12 cellular contexts compared by ENCODE assay signal in the genomic region with DNA sequence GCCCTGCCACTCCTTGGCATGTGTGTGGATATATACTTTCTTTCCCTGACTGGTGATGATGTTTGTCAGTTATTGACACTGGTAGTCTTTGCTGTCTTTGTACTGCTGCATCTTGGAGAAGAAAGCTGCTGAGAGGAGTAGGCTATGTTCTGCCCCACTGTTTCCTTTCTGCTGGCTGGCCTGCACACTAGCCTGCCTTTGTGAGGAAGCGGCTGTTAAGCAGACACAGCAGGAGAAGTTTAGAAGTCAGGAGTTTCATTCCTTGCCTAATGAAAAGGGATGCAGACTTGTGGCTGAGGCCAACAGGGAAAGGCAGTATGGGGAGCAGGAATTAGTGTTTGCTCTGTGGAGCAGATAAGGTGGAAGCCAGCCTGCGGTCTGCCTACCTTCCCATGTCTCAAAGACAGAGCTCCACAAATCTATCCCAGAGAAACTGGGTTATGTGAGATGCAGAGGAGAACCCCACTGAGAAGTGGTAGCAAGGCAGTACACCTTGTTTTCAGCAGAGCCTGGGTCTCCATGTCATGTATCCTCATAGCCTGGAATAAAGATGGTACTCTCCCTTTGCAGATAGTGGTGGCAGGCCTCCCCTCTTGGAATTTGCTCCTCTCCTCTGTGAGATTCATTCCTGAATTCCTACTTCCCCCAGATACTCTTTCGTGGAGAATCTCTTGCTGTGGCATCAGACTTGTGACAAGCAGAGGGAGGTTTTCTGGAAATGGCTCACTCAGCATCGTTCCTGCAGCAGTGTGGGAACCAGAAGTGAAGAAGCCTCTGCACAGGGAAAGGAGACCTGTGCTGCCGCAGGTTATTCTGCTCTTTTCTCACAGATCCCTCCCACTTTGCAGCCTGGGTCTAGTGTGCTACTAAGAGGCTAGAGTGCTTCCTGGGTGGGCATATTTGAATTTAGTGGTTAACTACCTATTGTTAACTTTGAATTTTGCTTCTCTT.
DNase-seq lines count a peak whose midpoint lies in the region; ATAC-seq, FAIRE-seq and TF ChIP-seq lines count a peak whose summit lies in the region.
"Had no signal": no experiment of that assay in that cellular context is flagged by ENCODE, and none has a peak within 500 bp of the region (broad histone marks: within the 10 kb centered on the region; RNA-seq: fewer than 3 reads in every experiment).

No MANE protein-coding gene starts in this region.

- TF ChIP-seq CTCF in GM12878 (IDR thresholded peaks at IDR 0.05 in 2 of 3, conservative IDR thresholded peaks at IDR 0.05 in 1 of 3; ENCODE audit: control insufficient read depth in 2 of 3, extremely low read depth in 1 of 3, insufficient read depth in 1 of 3, low read depth in 3 of 3, low read length in 3 of 3) (no peak), mesothelial cell of epicardium (IDR thresholded peaks at IDR 0.05; ENCODE audit: unreplicated experiment) (no peak)

- BruUV-seq in GM12878 (replicated peaks; lab: Mats Ljungman, UMichigan), result no TSS peak

- no peaks in the 10 kb centered on the region for H3K27me3 Mint-ChIP-seq in mesothelial cell of epicardium (ENCODE audit: low read depth)
- H3K27me3 Mint-ChIP-seq: activated CD4-positive, alpha-beta memory T cell treated with anti-CD3 and anti-CD28 coated beads for 36 hours had no signal

- in situ Hi-C loops in GM12878 (cut with MboI), result no loop called here

- CTCF ChIA-PET in GM12878 (lab: Yijun Ruan, JAX), result interaction anchor here (1.0 to 1.3 kb wide), 3 partner anchors 10 to 108 kb away, joined by 3 to 5 read pairs (median 5); no protein-coding TSS in a partner anchor

- no peak overlapping the region for H2AFZ ChIP-seq in GM12878 (ENCODE audit: control insufficient read depth, low read depth, low read length)

- ATAC-seq in GM18520 (IDR thresholded peaks at IDR 0.05; ENCODE audit: unreplicated experiment) (peak; percentile 30), HG02885 (IDR thresholded peaks at IDR 0.05; ENCODE audit: poor library complexity, unreplicated experiment) (peak; percentile 52), GM12878 (peak; percentile 72)

- SMC1A ChIA-PET in GM12878 (lab: Charles Lee; ENCODE audit: uncharacterized antibody, unreplicated experiment), result interaction anchor here (0.9 to 4.4 kb wide), 5 partner anchors 10 to 192 kb away, joined by 3 to 19 read pairs (median 5); no protein-coding TSS in a partner anchor

- H3K27me3 ChIP-seq in GM12878 (replicated peaks in 1 of 2; ENCODE audit: control insufficient read depth in 2 of 2, insufficient read depth in 2 of 2, low read length in 1 of 2), result no peaks in the 10 kb centered on the region
- H3K27me3 ChIP-seq: neutrophil had no signal

- intact Hi-C loops in GM12878 (cut with micrococcal nuclease; ENCODE audit: unreplicated experiment), result no loop called here

- RAD21 ChIA-PET in GM12878 (lab: Charles Lee; ENCODE audit: unreplicated experiment), result no interaction called here

- H3K9me3 Mint-ChIP-seq in mesothelial cell of epicardium, result no peaks in the 10 kb centered on the region
- H3K9me3 Mint-ChIP-seq: activated CD4-positive, alpha-beta memory T cell treated with anti-CD3 and anti-CD28 coated beads for 36 hours had no signal

- peaks cover 19% of the 10 kb centered on the region for H3K79me2 ChIP-seq in GM12878 (ENCODE audit: control insufficient read depth, insufficient read depth, low read length)

- no peak for TF ChIP-seq RAD21 in GM12878 (IDR thresholded peaks at IDR 0.05; ENCODE audit: insufficient read depth, low read depth, low read length)

- H3K4me1 Mint-ChIP-seq in mesothelial cell of epicardium, result peaks cover 23% of the 10 kb centered on the region

- H3K36me3 Mint-ChIP-seq in mesothelial cell of epicardium, result no peaks in the 10 kb centered on the region

- H3K4me3 Mint-ChIP-seq in mesothelial cell of epicardium, result no peak overlapping the region
- H3K4me3 Mint-ChIP-seq: activated CD4-positive, alpha-beta memory T cell treated with anti-CD3 and anti-CD28 coated beads for 36 hours had no signal

- WGBS in GM12878 (ENCODE audit: insufficient coverage, insufficient replicate concordance, low lambda C conversion rate, missing lambda C conversion rate), result 40% methylated on average over 5 of the region's 5 CpGs

- peak overlapping the region; percentile 49 for H3K9ac ChIP-seq in GM12878 (ENCODE audit: control insufficient read depth, insufficient read depth, low read length)

- no peaks in the 10 kb centered on the region; the same call in 1 of the 2 replicates for H4K20me1 ChIP-seq in GM12878 (ENCODE audit: control insufficient read depth, insufficient read depth)

- H3K4me1 ChIP-seq in GM12878 (ENCODE audit: control insufficient read depth, insufficient read depth, low read length), result peaks cover 61% of the 10 kb centered on the region

- peaks cover 8 to 10% of the 10 kb centered on the region in 2 experiments for H3K36me3 ChIP-seq in GM12878 (ENCODE audit: control insufficient read depth in 2 of 2, insufficient read depth in 2 of 2, low read length in 1 of 2)
- H3K36me3 ChIP-seq: neutrophil had no signal

- no peaks in the 10 kb centered on the region for H3K9me3 ChIP-seq in GM12878 (replicated peaks; ENCODE audit: control insufficient read depth, insufficient read depth, low read length)
- H3K9me3 ChIP-seq: neutrophil had no signal

- TF ChIP-seq POLR2A in GM12878 (IDR thresholded peaks at IDR 0.05; ENCODE audit: low read depth, low read length), result no peak

- H3K27ac Mint-ChIP-seq in mesothelial cell of epicardium, result peak overlapping the region; percentile 11

- DNase-seq in GM12878 (ENCODE audit: low read depth, low spot score), result peak; percentile 60
- DNase-seq in mesothelial cell of epicardium (ENCODE audit: low spot score in 2 of 2, unreplicated experiment in 2 of 2), result no peak
- no peak for DNase-seq in NCI-H2029 treated with DMSO at 0.1 percent for 48 hours (lab: John Stamatoyannopoulos, UW)
- DNase-seq in NAMALWA (ENCODE audit: low spot score), result no peak
- no peak for DNase-seq in dermis blood vessel endothelial cell
- DNase-seq in SK-N-DZ (ENCODE audit: low spot score), result no peak
- DNase-seq: activated CD4-positive, alpha-beta memory T cell treated with anti-CD3 and anti-CD28 coated beads for 36 hours; COR-L47 had no signal

- TF ChIP-seq EP300 in GM12878 (IDR thresholded peaks at IDR 0.05; ENCODE audit: borderline replicate concordance in 1 of 2, control insufficient read depth in 1 of 2, low read depth in 2 of 2, low read length in 2 of 2), result no peak

- peak; percentile 52 for FAIRE-seq in GM12878 (lab: Jason Lieb, UNC)
- FAIRE-seq: bronchial epithelial cell had no signal

- POLR2A ChIA-PET in GM12878 (lab: Charles Lee), result interaction anchor here (0.5 to 1.2 kb wide), 3 partner anchors 11 to 250 kb away, joined by 3 to 8 read pairs (median 5); no protein-coding TSS in a partner anchor

- peak overlapping the region; percentile 70 for H3K27ac ChIP-seq in GM12878 (ENCODE audit: control insufficient read depth, insufficient read depth)
- H3K27ac ChIP-seq: neutrophil had no signal

- no peak overlapping the region; the same call in 1 of the 2 replicates for H3K4me3 ChIP-seq in GM12878

- peak overlapping the region; percentile 73 for H3K4me2 ChIP-seq in GM12878 (ENCODE audit: control insufficient read depth, insufficient read depth)

TF ChIP-seq in GM12878, 131 proteins besides CTCF, POLR2A, EP300 and RAD21:
- TF ChIP-seq CREM (IDR thresholded peaks at IDR 0.05; ENCODE audit: low read depth) (no peak), FOS (IDR thresholded peaks at IDR 0.05; ENCODE audit: borderline replicate concordance, extremely low read depth, insufficient read length) (no peak), SUPT20H (IDR thresholded peaks at IDR 0.05; ENCODE audit: borderline replicate concordance, control insufficient read depth, low read depth, low read length) (no peak), CHD1 (IDR thresholded peaks at IDR 0.05; ENCODE audit: low read depth, low read length) (no peak), ZNF384 (IDR thresholded peaks at IDR 0.05; ENCODE audit: borderline replicate concordance, low read depth, low read length) (no peak), POLR2AphosphoS2 (IDR thresholded peaks at IDR 0.05; ENCODE audit: low read depth, low read length) (no peak), BMI1 (IDR thresholded peaks at IDR 0.05; ENCODE audit: borderline replicate concordance) (no peak), PAX5 (IDR thresholded peaks at IDR 0.05; ENCODE audit: borderline replicate concordance, low read depth, low read length) (no peak), LARP7 (IDR thresholded peaks at IDR 0.05) (no peak)
TF ChIP-seq in GM12878: peak in this region for 0.
